18 cellular contexts compared by ENCODE assay signal in genomic region chr22:37293172-37293571, GRCh38. TPM values are rescaled to one million over a fixed set of nuclear protein-coding genes. Genes with fewer than 3 reads are reported as not detected.
DNase-seq lines count a peak whose midpoint lies in the region; ATAC-seq and TF ChIP-seq lines count a peak whose summit lies in the region.
"Had no signal": no experiment of that assay in that cellular context is flagged by ENCODE, and none has a peak within 500 bp of the region (broad histone marks: within the 10 kb centered on the region; RNA-seq: fewer than 3 reads in every experiment).

No MANE protein-coding gene starts in this region.

- no peak for ATAC-seq in CD4-positive, alpha-beta T cell (ENCODE audit: poor library complexity)
- ATAC-seq in activated CD8-positive, alpha-beta T cell treated with anti-CD3 and anti-CD28 coated beads, Interleukin-2, amount 10 ng/mL, durations not matched to agents 7 days and 5 days = no peak
- ATAC-seq in GM19467 (IDR thresholded peaks at IDR 0.05; ENCODE audit: unreplicated experiment) = no peak
- ATAC-seq in HG03196 (IDR thresholded peaks at IDR 0.05; ENCODE audit: unreplicated experiment) = no peak
- no peak for ATAC-seq in GM18870 (IDR thresholded peaks at IDR 0.05; ENCODE audit: unreplicated experiment)

- H2AK5ac ChIP-seq in neuronal stem cell (ENCODE audit: low read depth, low read length) = peak overlapping the region; percentile 72

- no peaks in the 10 kb centered on the region for H3K79me1 ChIP-seq in neuronal stem cell (ENCODE audit: low read depth, low read length)

- CTCF ChIA-PET in CD4-positive, alpha-beta T cell (lab: Charles Lee) = no interaction called here
- CTCF ChIA-PET in activated CD8-positive, alpha-beta T cell treated with anti-CD3 and anti-CD28 coated beads, Interleukin-2, amount 10 ng/mL, durations not matched to agents 7 days and 5 days (lab: Charles Lee) = interaction anchor here (1.6 kb wide), 1 partner anchor 32 kb away, joined by 3 read pairs; no protein-coding TSS in a partner anchor

- peak overlapping the region; percentile 20 for H3K4me3 Mint-ChIP-seq in CD4-positive, alpha-beta T cell
- H3K4me3 Mint-ChIP-seq in activated CD8-positive, alpha-beta T cell treated with anti-CD3 and anti-CD28 coated beads, Interleukin-2, amount 10 ng/mL, durations not matched to agents 7 days and 5 days = no peak overlapping the region

- H3K9ac ChIP-seq in BLaER1 = no peak overlapping the region
- no peak overlapping the region for H3K9ac ChIP-seq in neuronal stem cell (ENCODE audit: low read depth, low read length, poor library complexity)

- 0 out of 2 replicates have a peak, but pooled peaks cover 7% of the 10 kb centered on the region for H3K9me3 ChIP-seq in BLaER1
- no peaks in the 10 kb centered on the region for H3K9me3 ChIP-seq in CD4-positive, alpha-beta T cell (ENCODE audit: control insufficient read depth, low read length)
- no peaks in the 10 kb centered on the region for H3K9me3 ChIP-seq in neuronal stem cell (replicated peaks in 1 of 2; ENCODE audit: control insufficient read depth in 2 of 2, insufficient read depth in 1 of 2, low read depth in 1 of 2, low read length in 2 of 2)
- H3K9me3 ChIP-seq: HAP-1, Peyer's patch had no signal

- H3K9me3 Mint-ChIP-seq in CD4-positive, alpha-beta T cell = no peaks in the 10 kb centered on the region
- H3K9me3 Mint-ChIP-seq in activated CD8-positive, alpha-beta T cell treated with anti-CD3 and anti-CD28 coated beads, Interleukin-2, amount 10 ng/mL, durations not matched to agents 7 days and 5 days (ENCODE audit: insufficient read depth) = no peaks in the 10 kb centered on the region

- intact Hi-C loops in CD4-positive, alpha-beta T cell (cut with DNase I, micrococcal nuclease) = no loop called here

- peaks cover 90% of the 10 kb centered on the region for H3K4me1 ChIP-seq in BLaER1
- H3K4me1 ChIP-seq in neuronal stem cell (ENCODE audit: control insufficient read depth in 2 of 2, insufficient read depth in 1 of 2, low read depth in 1 of 2, low read length in 2 of 2) = no peaks in the 10 kb centered on the region
- H3K4me1 ChIP-seq: HAP-1 had no signal

- no peak overlapping the region for H4K91ac ChIP-seq in neuronal stem cell (ENCODE audit: low read depth, low read length, poor library complexity)

- no peak overlapping the region for H2BK5ac ChIP-seq in neuronal stem cell (ENCODE audit: low read length)

- no peak for TF ChIP-seq CTCF in CD4-positive, alpha-beta T cell (IDR thresholded peaks at IDR 0.05)

- H3K36me3 Mint-ChIP-seq in CD4-positive, alpha-beta T cell (ENCODE audit: low read depth) = peaks cover 93% of the 10 kb centered on the region
- H3K36me3 Mint-ChIP-seq in activated CD8-positive, alpha-beta T cell treated with anti-CD3 and anti-CD28 coated beads, Interleukin-2, amount 10 ng/mL, durations not matched to agents 7 days and 5 days (ENCODE audit: low read depth) = peaks cover 89% of the 10 kb centered on the region

- no peak overlapping the region for H4K8ac ChIP-seq in neuronal stem cell (ENCODE audit: low read depth, low read length)

- H2BK15ac ChIP-seq in neuronal stem cell (ENCODE audit: low read length) = peak overlapping the region; percentile 59

- H3K36me3 ChIP-seq in BLaER1 (peaks cover 58% of the 10 kb centered on the region), neuronal stem cell (replicated peaks in 1 of 2; ENCODE audit: control insufficient read depth in 2 of 2, insufficient read depth in 2 of 2, low read length in 2 of 2) (no peaks in the 10 kb centered on the region)
- H3K36me3 ChIP-seq: HAP-1 had no signal

- peak overlapping the region; percentile 74 for H3K27ac Mint-ChIP-seq in CD4-positive, alpha-beta T cell
- H3K27ac Mint-ChIP-seq in activated CD8-positive, alpha-beta T cell treated with anti-CD3 and anti-CD28 coated beads, Interleukin-2, amount 10 ng/mL, durations not matched to agents 7 days and 5 days = peak overlapping the region; percentile 48

- POLR2A ChIA-PET in CD4-positive, alpha-beta T cell (lab: Charles Lee) = no interaction called here
- POLR2A ChIA-PET in activated CD8-positive, alpha-beta T cell treated with anti-CD3 and anti-CD28 coated beads, Interleukin-2, amount 10 ng/mL, durations not matched to agents 7 days and 5 days (lab: Charles Lee) = interaction anchor here (0.8 kb wide), 1 partner anchor 12 kb away, joined by 3 read pairs; no protein-coding TSS in a partner anchor

- H3K27me3 ChIP-seq in BLaER1 (no peaks in the 10 kb centered on the region), neuronal stem cell (ENCODE audit: control insufficient read depth in 3 of 3, insufficient read depth in 3 of 3, low read depth in 1 of 3, low read length in 3 of 3) (no peaks in the 10 kb centered on the region)
- H3K27me3 ChIP-seq in CD4-positive, alpha-beta T cell (ENCODE audit: control insufficient read depth, insufficient read depth, low read length) = no peaks in the 10 kb centered on the region
- H3K27me3 ChIP-seq: Peyer's patch had no signal

- peak overlapping the region; percentile 79; the same call in 1 of the 2 replicates for H3K27ac ChIP-seq in BLaER1
- peak overlapping the region; percentile 27 for H3K27ac ChIP-seq in CD4-positive, alpha-beta T cell (ENCODE audit: low read depth, low read length)
- no peak overlapping the region for H3K27ac ChIP-seq in neuronal stem cell (replicated peaks; ENCODE audit: low read length)
- H3K27ac ChIP-seq: Peyer's patch had no signal

- no peak for DNase-seq in CD4-positive, alpha-beta T cell
- no peak for DNase-seq in activated CD8-positive, alpha-beta T cell treated with anti-CD3 and anti-CD28 coated beads, Interleukin-2, amount 10 ng/mL, durations not matched to agents 7 days and 5 days
- no peak for DNase-seq in neuronal stem cell (ENCODE audit: low spot score)
- DNase-seq: DMS53, NCI-H1417, NCI-H1930, NCI-H2171 treated with DMSO at 0.1 percent for 48 hours, NCI-H774, Peyer's patch, Right ventricle myocardium superior had no signal

- peaks cover 68% of the 10 kb centered on the region for H3K4me1 Mint-ChIP-seq in CD4-positive, alpha-beta T cell (ENCODE audit: low read depth)
- H3K4me1 Mint-ChIP-seq in activated CD8-positive, alpha-beta T cell treated with anti-CD3 and anti-CD28 coated beads, Interleukin-2, amount 10 ng/mL, durations not matched to agents 7 days and 5 days (ENCODE audit: low read depth) = peaks cover 87% of the 10 kb centered on the region

- H3K18ac ChIP-seq in neuronal stem cell (ENCODE audit: low read length) = no peak overlapping the region

- no CpG with 5 or more reads among the region's 3 CpGs for WGBS in neuronal stem cell (ENCODE audit: extremely low coverage in 2 of 2, insufficient read length in 2 of 2, insufficient replicate concordance in 1 of 2), 2 donors

- peaks cover 7% of the 10 kb centered on the region; the same call in 1 of the 2 replicates for H4K20me1 ChIP-seq in BLaER1

- H2AFZ ChIP-seq in neuronal stem cell (ENCODE audit: low read length) = no peak overlapping the region

- no peak overlapping the region for H2BK120ac ChIP-seq in neuronal stem cell (ENCODE audit: low read depth, low read length)

- H3K23ac ChIP-seq in neuronal stem cell (ENCODE audit: low read depth, low read length, poor library complexity) = peak overlapping the region; percentile 18

- no peak overlapping the region for H3K4ac ChIP-seq in neuronal stem cell (ENCODE audit: low read length)

- H3K4me3 ChIP-seq in BLaER1 = no peak overlapping the region
- no peak overlapping the region for H3K4me3 ChIP-seq in neuronal stem cell (ENCODE audit: low read length in 2 of 2)
- H3K4me3 ChIP-seq: HAP-1, Peyer's patch had no signal

- H3K27me3 Mint-ChIP-seq in CD4-positive, alpha-beta T cell = no peaks in the 10 kb centered on the region
- no peaks in the 10 kb centered on the region for H3K27me3 Mint-ChIP-seq in activated CD8-positive, alpha-beta T cell treated with anti-CD3 and anti-CD28 coated beads, Interleukin-2, amount 10 ng/mL, durations not matched to agents 7 days and 5 days (ENCODE audit: low read depth)

- no peak overlapping the region for H3K4me2 ChIP-seq in BLaER1
- H3K4me2 ChIP-seq in neuronal stem cell (ENCODE audit: insufficient read depth, low read length, poor library complexity, severe bottlenecking) = no peak overlapping the region

- no peak overlapping the region for H2BK12ac ChIP-seq in neuronal stem cell (ENCODE audit: low read length)

- no peak overlapping the region for H3K14ac ChIP-seq in neuronal stem cell (ENCODE audit: low read length)

RNA-seq across cellular contexts. Expression of gene CYTH4, which starts 10.9 kb away (rescaled TPM):
- 100 to 1,000 TPM; 134 to 138 TPM for total RNA-seq in CD4-positive, alpha-beta T cell
- 100 to 1,000 TPM; 107 to 114 TPM for total RNA-seq in activated CD8-positive, alpha-beta T cell treated with anti-CD3 and anti-CD28 coated beads, Interleukin-2, amount 10 ng/mL, durations not matched to agents 7 days and 5 days
- polyA plus RNA-seq in neuronal stem cell (2013, experiment 1 of 2) = not detected
- not detected for polyA plus RNA-seq in neuronal stem cell (2013, experiment 2 of 2)
- total RNA-seq: LHCN-M2, NCI-H460 had no signal
- polyA plus RNA-seq: BJ had no signal

RNA-seq across cellular contexts. Expression of gene RAC2, which starts 49.1 kb away (rescaled TPM):
- 100 to 1,000 TPM; 174 to 180 TPM for total RNA-seq in CD4-positive, alpha-beta T cell
- total RNA-seq in activated CD8-positive, alpha-beta T cell treated with anti-CD3 and anti-CD28 coated beads, Interleukin-2, amount 10 ng/mL, durations not matched to agents 7 days and 5 days = 1,000 to 10,000 TPM; 1,167 to 1,252 TPM
- polyA plus RNA-seq in neuronal stem cell (2013, experiment 1 of 2) = 1.2 TPM
- polyA plus RNA-seq in neuronal stem cell (2013, experiment 2 of 2) = 1.1 TPM

Comparison
In these comparisons a context has a peak if more than half of its experiments do, and no peak if none do; other contexts are left out.
1. RNA of gene RAC2, which starts 49.1 kb away (total RNA-seq): 1,167 to 1,252 TPM in activated CD8-positive, alpha-beta T cell treated with anti-CD3 and anti-CD28 coated beads, Interleukin-2, amount 10 ng/mL, durations not matched to agents 7 days and 5 days; 174 to 180 TPM in CD4-positive, alpha-beta T cell; every median in the first group is over 4 times any median in the second.